8 cellular contexts compared by ENCODE assay signal in the genomic region with DNA sequence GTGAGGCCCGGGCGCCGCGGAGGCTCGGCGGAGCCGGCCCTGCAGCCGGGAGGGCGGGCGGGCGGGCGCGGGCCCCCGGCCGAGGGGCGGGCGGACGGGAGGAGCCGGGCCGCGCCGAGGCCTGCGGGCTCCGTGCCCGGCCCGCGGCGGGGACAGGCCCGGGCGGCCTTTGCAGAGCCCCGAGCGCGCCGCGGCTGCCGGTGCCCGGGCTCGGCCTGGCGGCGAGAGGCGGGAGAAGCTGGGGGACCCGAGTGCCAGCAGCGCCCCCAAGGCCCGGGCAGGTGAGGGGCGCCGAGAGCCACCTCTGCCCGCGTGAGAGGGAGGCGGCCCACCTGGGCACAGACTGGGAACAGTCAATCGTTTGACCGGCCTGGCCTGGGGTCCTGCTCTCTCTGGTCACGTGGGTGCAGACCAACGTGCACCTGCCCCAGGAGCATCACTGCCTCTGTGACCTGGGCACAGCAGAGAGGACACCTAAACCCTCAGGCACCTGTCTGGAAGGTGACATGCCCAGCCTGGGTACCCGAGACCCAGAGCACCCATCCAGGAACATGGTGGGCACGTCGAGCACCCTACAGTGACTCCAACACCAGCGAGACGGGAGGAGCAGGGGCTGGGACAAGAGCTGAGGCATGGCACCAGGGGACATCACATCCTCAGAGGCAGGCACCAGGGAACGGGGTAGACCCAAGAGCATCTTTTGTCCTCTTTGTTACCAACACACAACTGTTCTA. TPM values are rescaled to one million over a fixed set of nuclear protein-coding genes. Genes with fewer than 3 reads are reported as not detected.
DNase-seq lines count a peak whose midpoint lies in the region; FAIRE-seq and TF ChIP-seq lines count a peak whose summit lies in the region.

No MANE protein-coding gene starts in this region.

- H3K4me2 ChIP-seq in PC-9 (peak overlapping the region; percentile 74), keratinocyte (ENCODE audit: control insufficient read depth, extremely low read depth, insufficient read depth, low read depth, low read length) (peak overlapping the region; percentile 34)

- DNase-seq in GM12892 (ENCODE audit: insufficient read length), result peak; percentile 40
- peak in 1 of 2 experiments; percentile 22 for DNase-seq in PC-9
- DNase-seq in MCF 10A (ENCODE audit: unreplicated experiment), result no peak
- DNase-seq in keratinocyte (ENCODE audit: low read depth, low spot score), result no peak
- DNase-seq in stimulated activated CD4-positive, alpha-beta T cell treated with anti-CD3 and anti-CD28 coated beads, Interleukin-4, amount 100 ng/mL, for 24 hours, result peak; percentile 10
- DNase-seq in amniotic stem cell (lab: John Stamatoyannopoulos, UW), result no peak
- no peak for DNase-seq in OCI-M2 (lab: John Stamatoyannopoulos, UW; ENCODE audit: unreplicated experiment)
- no peak for DNase-seq in AG08395 (ENCODE audit: low spot score)

- CTCF ChIA-PET in PC-9 (lab: Charles Lee), result interaction anchor here (0.6 kb wide), 1 partner anchor 171 kb away, joined by 3 read pairs; no protein-coding TSS in a partner anchor
- CTCF ChIA-PET in MCF 10A (lab: Yijun Ruan, JAX), result no interaction called here

- no peaks in the 10 kb centered on the region for H3K36me3 Mint-ChIP-seq in MCF 10A (ENCODE audit: insufficient read depth, unreplicated experiment)

- no peaks in the 10 kb centered on the region for H3K9me2 ChIP-seq in PC-9 (ENCODE audit: insufficient read depth)

- H3K4me3 Mint-ChIP-seq in MCF 10A (ENCODE audit: unreplicated experiment), result peak overlapping the region; percentile 66

- no peaks in the 10 kb centered on the region for H4K20me1 ChIP-seq in PC-9 (ENCODE audit: insufficient read depth)
- no peaks in the 10 kb centered on the region for H4K20me1 ChIP-seq in keratinocyte (ENCODE audit: control insufficient read depth, extremely low read depth, insufficient read depth, low read length)

- H3K27ac ChIP-seq in PC-9 (no peak overlapping the region), keratinocyte (ENCODE audit: control insufficient read depth, insufficient read depth, low read length) (no peak overlapping the region)

- FAIRE-seq in GM12892 (lab: Jason Lieb, UNC) (no peak), keratinocyte (lab: Jason Lieb, UNC) (no peak)

- H3K36me3 ChIP-seq in PC-9 (ENCODE audit: low read depth) (no peaks in the 10 kb centered on the region), keratinocyte (ENCODE audit: control insufficient read depth in 2 of 2, extremely low read depth in 1 of 2, insufficient read depth in 2 of 2, low read length in 2 of 2) (no peaks in the 10 kb centered on the region)

- TF ChIP-seq CTCF in PC-9 (conservative IDR thresholded peaks at IDR 0.05) (no peak), MCF 10A (IDR thresholded peaks at IDR 0.05; ENCODE audit: unreplicated experiment) (no peak), keratinocyte (optimal IDR thresholded peaks at IDR 0.05 in 1 of 3, IDR thresholded peaks at IDR 0.05 in 1 of 3, conservative IDR thresholded peaks at IDR 0.05 in 1 of 3; ENCODE audit: extremely low read depth in 1 of 3, insufficient read depth in 2 of 3, low read length in 3 of 3) (peak in 1 of 3 experiments; percentile 5)

- no TSS peak for BruUV-seq in PC-9 (replicated peaks; lab: Mats Ljungman, UMichigan)
- BruUV-seq in MCF 10A (replicated peaks; lab: Mats Ljungman, UMichigan), result no TSS peak

- H3K4me3 ChIP-seq in PC-9 (peak overlapping the region; percentile 50; the same call in 1 of the 2 replicates), keratinocyte (ENCODE audit: control insufficient read depth in 2 of 3, extremely low read depth in 1 of 3, insufficient read depth in 2 of 3, low read depth in 1 of 3, low read length in 3 of 3) (peak overlapping the region; percentile 39 to 58 (median 54))

- dilution Hi-C loops in keratinocyte (cut with MboI; ENCODE audit: extremely low pct_ligation_motif_present, low sequenced_read_pairs), result no loop called here

- intact Hi-C loops in PC-9 (cut with micrococcal nuclease; ENCODE audit: unreplicated experiment) (no loop called here), MCF 10A (cut with micrococcal nuclease) (no loop called here)

- H3K9me3 ChIP-seq in PC-9 (ENCODE audit: insufficient read depth, low read depth), result no peaks in the 10 kb centered on the region; the same call in 1 of the 2 replicates
- no peaks in the 10 kb centered on the region for H3K9me3 ChIP-seq in keratinocyte (ENCODE audit: control insufficient read depth, low read depth, low read length)

- H3K79me2 ChIP-seq in PC-9 (ENCODE audit: low read depth) (no peaks in the 10 kb centered on the region), keratinocyte (ENCODE audit: control insufficient read depth, insufficient read depth, low read length) (no peaks in the 10 kb centered on the region)

- POLR2A ChIA-PET in PC-9 (lab: Charles Lee; ENCODE audit: unreplicated experiment) (no interaction called here), MCF 10A (lab: Yijun Ruan, JAX) (interaction anchor here (1.2 to 1.5 kb wide), 2 partner anchors 21 to 64 kb away, joined by 3 read pairs; no protein-coding TSS in a partner anchor)

- H3K4me1 Mint-ChIP-seq in MCF 10A (ENCODE audit: insufficient read depth, unreplicated experiment), result peaks cover 6% of the 10 kb centered on the region

- H3K27me3 Mint-ChIP-seq in MCF 10A (ENCODE audit: insufficient read depth, unreplicated experiment), result no peaks in the 10 kb centered on the region

- no peaks in the 10 kb centered on the region for H3K9me1 ChIP-seq in keratinocyte (ENCODE audit: control insufficient read depth, extremely low read depth, insufficient read depth, low read length)

- no peaks in the 10 kb centered on the region for H3F3A ChIP-seq in PC-9 (ENCODE audit: insufficient read depth, low read depth)

- H3K9me3 Mint-ChIP-seq in MCF 10A (ENCODE audit: unreplicated experiment), result no peaks in the 10 kb centered on the region

- no peak for TF ChIP-seq POLR2A in GM12892 (IDR thresholded peaks at IDR 0.05; ENCODE audit: low read depth, low read length)

- H2AFZ ChIP-seq in PC-9 (no peak overlapping the region; the same call in 1 of the 2 replicates), keratinocyte (ENCODE audit: control insufficient read depth, low read length) (peak overlapping the region; percentile 53)

- H3K27me3 ChIP-seq in PC-9 (ENCODE audit: insufficient read depth, low read depth) (no peaks in the 10 kb centered on the region), keratinocyte (ENCODE audit: control insufficient read depth, extremely low read depth, insufficient read depth, low read length) (no peaks in the 10 kb centered on the region)

- H3K4me1 ChIP-seq in PC-9 (replicated peaks; ENCODE audit: insufficient read depth), result no peaks in the 10 kb centered on the region
- H3K4me1 ChIP-seq in keratinocyte (ENCODE audit: control insufficient read depth, extremely low read depth, insufficient read depth, low read length), result peaks cover 5% of the 10 kb centered on the region

- peak overlapping the region; percentile 50 for H3K9ac ChIP-seq in keratinocyte (ENCODE audit: control insufficient read depth, extremely low read depth, insufficient read depth, low read length)

- peak overlapping the region; percentile 25 for H3K27ac Mint-ChIP-seq in MCF 10A (ENCODE audit: low read depth, unreplicated experiment)

RNA-seq across cellular contexts. Expression of a gene that starts 0.6 kb away (rescaled TPM):
- polyA plus RNA-seq in GM12892 (2012; ENCODE audit: missing spikeins), result 0.06 TPM
- total RNA-seq in PC-9 (2021) (6.7 and 8.8 TPM in 2 replicates), MCF 10A (2022) (4.1 and 5.5 TPM in 2 replicates)
- 0.54 to 2.5 TPM (median 1.2 TPM) in 3 replicates for polyA plus RNA-seq in keratinocyte
- polyA plus RNA-seq in keratinocyte (2011; ENCODE audit: low read depth), result 0.35 TPM
- 1.3 and 1.5 TPM in 2 replicates for polyA plus RNA-seq in keratinocyte (2011; cell fraction: cytosol; rRNA removed)
- 2.4 and 2.6 TPM in 2 replicates for polyA plus RNA-seq in keratinocyte (2011; cell fraction: nucleus; rRNA removed)
- polyA plus RNA-seq in keratinocyte (2012; ENCODE audit: low replicate concordance), result 0.35 and 1.3 TPM in 2 replicates
- polyA minus RNA-seq in keratinocyte, result 2.8 to 3.3 TPM (median 2.8 TPM) in 3 replicates
- 1.7 TPM for polyA minus RNA-seq in keratinocyte (2011; cell fraction: cytosol; rRNA and poly(A)+ RNA removed)
- polyA minus RNA-seq in keratinocyte (2011; cell fraction: nucleus; rRNA and poly(A)+ RNA removed), result 2.5 and 6.2 TPM in 2 replicates

Comparison
In these comparisons a context has a peak if more than half of its experiments do, and no peak if none do; other contexts are left out.
1. DNase-seq: peak in GM12892 (single experiment) and stimulated activated CD4-positive, alpha-beta T cell treated with anti-CD3 and anti-CD28 coated beads, Interleukin-4, amount 100 ng/mL, for 24 hours (single experiment); none in MCF 10A (single experiment), keratinocyte (single experiment), amniotic stem cell (single experiment), OCI-M2 (single experiment) and AG08395 (single experiment).